In genomic region chr13:32545083-32545482, GRCh38 we compare ENCODE assay signal across 1 cellular context.
TF ChIP-seq lines count a peak whose summit lies in the region.

No MANE protein-coding gene starts in this region.

TF ChIP-seq in HEK293, 187 proteins besides CTCF, POLR2A, EP300 and RAD21 (continued from another document):
- TF ChIP-seq PRDM4 (tag by site-specific recombination; IDR thresholded peaks at IDR 0.05): no peak
- TF ChIP-seq ZNF558 (tag by site-specific recombination; IDR thresholded peaks at IDR 0.05): no peak
- TF ChIP-seq ZBTB10 (tag by site-specific recombination; IDR thresholded peaks at IDR 0.05): no peak
- TF ChIP-seq KLF16 (tag by site-specific recombination; IDR thresholded peaks at IDR 0.05): no peak
- TF ChIP-seq ZNF610 (tag by site-specific recombination; IDR thresholded peaks at IDR 0.05; ENCODE audit: borderline replicate concordance): no peak
